Comparison of ENCODE assay signal across 12 cellular contexts in the genomic region with DNA sequence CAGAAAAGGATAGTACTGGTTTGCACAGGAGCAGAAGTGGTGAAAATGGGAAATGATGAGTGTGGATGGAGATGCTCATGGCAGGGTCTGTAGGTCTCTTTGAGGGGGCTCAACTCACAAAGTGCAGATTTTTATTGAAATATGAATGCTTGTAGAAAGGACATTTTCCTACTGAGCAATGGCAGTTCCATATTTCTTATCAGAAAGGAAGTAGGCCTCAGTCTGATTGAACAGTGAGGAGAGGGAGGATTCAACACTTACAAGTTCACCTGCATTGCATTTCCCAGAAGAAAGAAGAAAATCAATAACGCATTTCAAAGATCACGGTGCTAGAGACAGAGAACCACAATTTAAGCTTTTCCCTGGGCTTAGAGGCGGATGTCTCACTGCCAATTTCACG. TPM values are rescaled to one million over a fixed set of nuclear protein-coding genes. Genes with fewer than 3 reads are reported as not detected.
DNase-seq lines count a peak whose midpoint lies in the region; ATAC-seq and TF ChIP-seq lines count a peak whose summit lies in the region.
"Had no signal": no experiment of that assay in that cellular context is flagged by ENCODE, and none has a peak within 500 bp of the region (broad histone marks: within the 10 kb centered on the region; RNA-seq: fewer than 3 reads in every experiment).

No MANE protein-coding gene starts in this region.

- WGBS in testis, 2 donors, result 66 to 68% methylated on average over 4 of the region's 4 CpGs

- H3K27ac Mint-ChIP-seq in activated CD4-positive, alpha-beta T cell treated with anti-CD3 and anti-CD28 coated beads, Interleukin-2, amount 10 ng/mL, durations not matched to agents 7 days and 5 days, result peak overlapping the region; percentile 100
- peak overlapping the region; percentile 98 for H3K27ac Mint-ChIP-seq in activated naive CD8-positive, alpha-beta T cell treated with anti-CD3 and anti-CD28 coated beads, Interleukin-2, amount 10 ng/mL, durations not matched to agents 7 days and 5 days

- CTCF ChIA-PET in activated CD4-positive, alpha-beta T cell treated with anti-CD3 and anti-CD28 coated beads, Interleukin-2, amount 10 ng/mL, durations not matched to agents 7 days and 5 days (lab: Charles Lee), result interaction anchor here (1.2 to 3.9 kb wide), 4 partner anchors 17 to 82 kb away, joined by 4 to 36 read pairs (median 9); no protein-coding TSS in a partner anchor

- no peaks in the 10 kb centered on the region for H3K9me3 ChIP-seq in lower lobe of right lung
- no peaks in the 10 kb centered on the region for H3K9me3 ChIP-seq in testis
- H3K9me3 ChIP-seq: pancreas had no signal

- H3K4me3 ChIP-seq in lower lobe of right lung (peak overlapping the region; percentile 58), testis (peak overlapping the region; percentile 60 to 63)

- POLR2A ChIA-PET in activated CD4-positive, alpha-beta T cell treated with anti-CD3 and anti-CD28 coated beads, Interleukin-2, amount 10 ng/mL, durations not matched to agents 7 days and 5 days (lab: Charles Lee), result interaction anchor here (0.5 to 2.5 kb wide), 4 partner anchors 19 to 50 kb away, joined by 3 to 7 read pairs (median 4); no protein-coding TSS in a partner anchor
- POLR2A ChIA-PET in activated naive CD8-positive, alpha-beta T cell treated with anti-CD3 and anti-CD28 coated beads, Interleukin-2, amount 10 ng/mL, durations not matched to agents 7 days and 5 days (lab: Charles Lee), result interaction anchor here (1.4 to 12.5 kb wide), 11 partner anchors 8 to 493 kb away, joined by 3 to 503 read pairs (median 33); a partner anchor contains a TSS

- no peak for TF ChIP-seq POLR2A in testis (IDR thresholded peaks at IDR 0.05)

- peaks cover 17% of the 10 kb centered on the region for H3K4me1 ChIP-seq in lower lobe of right lung
- H3K4me1 ChIP-seq in testis, result no peaks in the 10 kb centered on the region
- H3K4me1 ChIP-seq: pancreas had no signal

- H3K36me3 ChIP-seq in lower lobe of right lung (no peaks in the 10 kb centered on the region), testis (ENCODE audit: low read depth, missing control alignments) (no peaks in the 10 kb centered on the region)
- H3K36me3 ChIP-seq: pancreas had no signal

- peaks cover 55% of the 10 kb centered on the region for H3K27me3 ChIP-seq in lower lobe of right lung (ENCODE audit: low read depth)
- no peaks in the 10 kb centered on the region for H3K27me3 ChIP-seq in testis

- H3K9me3 Mint-ChIP-seq in activated CD4-positive, alpha-beta T cell treated with anti-CD3 and anti-CD28 coated beads, Interleukin-2, amount 10 ng/mL, durations not matched to agents 7 days and 5 days, result peaks cover 11% of the 10 kb centered on the region
- H3K9me3 Mint-ChIP-seq in activated naive CD8-positive, alpha-beta T cell treated with anti-CD3 and anti-CD28 coated beads, Interleukin-2, amount 10 ng/mL, durations not matched to agents 7 days and 5 days, result no peaks in the 10 kb centered on the region

- H3K4me3 Mint-ChIP-seq in activated CD4-positive, alpha-beta T cell treated with anti-CD3 and anti-CD28 coated beads, Interleukin-2, amount 10 ng/mL, durations not matched to agents 7 days and 5 days, result peak overlapping the region; percentile 99
- peak overlapping the region; percentile 98 for H3K4me3 Mint-ChIP-seq in activated naive CD8-positive, alpha-beta T cell treated with anti-CD3 and anti-CD28 coated beads, Interleukin-2, amount 10 ng/mL, durations not matched to agents 7 days and 5 days

- intact Hi-C loops in lower lobe of right lung (cut with DNase I), result loop anchor here (5.0 kb wide), 1 partner anchor 39 kb away; no protein-coding TSS in a partner anchor
- intact Hi-C loops in testis (cut with DNase I; ENCODE audit: low total_unique reads), result loop anchor here (5.0 kb wide), 1 partner anchor 51 kb away; a partner anchor contains a TSS

- no peaks in the 10 kb centered on the region for H3K27me3 Mint-ChIP-seq in activated CD4-positive, alpha-beta T cell treated with anti-CD3 and anti-CD28 coated beads, Interleukin-2, amount 10 ng/mL, durations not matched to agents 7 days and 5 days
- H3K27me3 Mint-ChIP-seq in activated naive CD8-positive, alpha-beta T cell treated with anti-CD3 and anti-CD28 coated beads, Interleukin-2, amount 10 ng/mL, durations not matched to agents 7 days and 5 days, result no peaks in the 10 kb centered on the region

- TF ChIP-seq CTCF in lower lobe of right lung (IDR thresholded peaks at IDR 0.05), result no peak
- no peak for TF ChIP-seq CTCF in testis (IDR thresholded peaks at IDR 0.05)

- no peak for ATAC-seq in activated naive CD8-positive, alpha-beta T cell treated with anti-CD3 and anti-CD28 coated beads, Interleukin-2, amount 10 ng/mL, durations not matched to agents 7 days and 5 days (ENCODE audit: low read depth)
- no peak for ATAC-seq in lower lobe of right lung
- ATAC-seq in GM18867 (IDR thresholded peaks at IDR 0.05; ENCODE audit: unreplicated experiment), result no peak
- ATAC-seq: pancreas had no signal

- peak overlapping the region; percentile 99 for H3K27ac ChIP-seq in lower lobe of right lung
- no peak overlapping the region for H3K27ac ChIP-seq in testis

- DNase-seq in activated CD4-positive, alpha-beta T cell treated with anti-CD3 and anti-CD28 coated beads, Interleukin-2, amount 10 ng/mL, durations not matched to agents 7 days and 5 days, result no peak
- no peak for DNase-seq in activated CD4-positive, alpha-beta T cell treated with anti-CD3 and anti-CD28 coated beads, Interleukin-2, amount 50 U/mL, for 4 hours
- DNase-seq in activated naive CD8-positive, alpha-beta T cell treated with anti-CD3 and anti-CD28 coated beads, Interleukin-2, amount 10 ng/mL, durations not matched to agents 7 days and 5 days, result no peak
- DNase-seq in lower lobe of right lung (no peak), testis (no peak), NOMO-1 (lab: John Stamatoyannopoulos, UW; ENCODE audit: unreplicated experiment in 2 of 2) (no peak)
- no peak for DNase-seq in central memory CD4-positive, alpha-beta T cell
- DNase-seq: activated CD8-positive, alpha-beta memory T cell treated with anti-CD3 and anti-CD28 coated beads, Interleukin-2, amount 50 U/mL, for 4 hours; foreskin fibroblast; pancreas; substantia nigra had no signal

- peaks cover 50% of the 10 kb centered on the region for H3K4me1 Mint-ChIP-seq in activated CD4-positive, alpha-beta T cell treated with anti-CD3 and anti-CD28 coated beads, Interleukin-2, amount 10 ng/mL, durations not matched to agents 7 days and 5 days
- H3K4me1 Mint-ChIP-seq in activated naive CD8-positive, alpha-beta T cell treated with anti-CD3 and anti-CD28 coated beads, Interleukin-2, amount 10 ng/mL, durations not matched to agents 7 days and 5 days, result peaks cover 40% of the 10 kb centered on the region

- H3K36me3 Mint-ChIP-seq in activated CD4-positive, alpha-beta T cell treated with anti-CD3 and anti-CD28 coated beads, Interleukin-2, amount 10 ng/mL, durations not matched to agents 7 days and 5 days (ENCODE audit: low read depth), result peaks cover 41% of the 10 kb centered on the region
- peaks cover 22% of the 10 kb centered on the region for H3K36me3 Mint-ChIP-seq in activated naive CD8-positive, alpha-beta T cell treated with anti-CD3 and anti-CD28 coated beads, Interleukin-2, amount 10 ng/mL, durations not matched to agents 7 days and 5 days

RNA-seq across cellular contexts. Expression of a gene that starts 49.2 kb away (rescaled TPM):
- total RNA-seq in activated CD4-positive, alpha-beta T cell treated with anti-CD3 and anti-CD28 coated beads, Interleukin-2, amount 10 ng/mL, durations not matched to agents 7 days and 5 days, result 10 to 100 TPM; 29.5 to 32.0 TPM
- 10 to 100 TPM; 39.2 to 41.1 TPM for total RNA-seq in activated naive CD8-positive, alpha-beta T cell treated with anti-CD3 and anti-CD28 coated beads, Interleukin-2, amount 10 ng/mL, durations not matched to agents 7 days and 5 days
- total RNA-seq in lower lobe of right lung, result 4.4 TPM
- total RNA-seq in testis, result 10 to 100 TPM in 1 of 2 donors, 1 to 10 TPM in 1; 5.1 to 10.2 TPM
- 1.6 TPM for polyA plus RNA-seq in testis (ENCODE audit: insufficient read depth, low read depth, low replicate concordance)
